ENCODE assay signal across 14 cellular contexts in the genomic region with DNA sequence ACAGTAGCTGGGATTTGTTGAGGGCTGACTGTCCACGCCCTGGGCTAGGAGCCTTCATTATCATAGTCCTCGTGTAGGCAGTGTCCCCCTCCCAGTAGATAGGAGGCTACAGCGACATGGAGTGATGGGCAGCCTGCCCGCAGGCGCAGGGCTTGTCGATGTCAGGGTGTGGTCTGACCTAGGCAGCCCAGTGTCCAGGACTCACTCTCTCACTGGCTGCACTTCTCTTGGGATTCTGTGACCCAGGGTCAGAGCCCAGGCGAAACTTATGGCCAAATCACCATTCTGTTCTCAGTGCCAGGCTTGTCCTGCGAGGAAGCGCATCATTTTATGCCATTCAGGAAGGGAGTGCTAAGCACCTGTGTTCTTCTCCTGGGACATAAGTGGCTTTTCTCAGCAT.
"Had no signal": no experiment of that assay in that cellular context is flagged by ENCODE, and none has a peak within 500 bp of the region (broad histone marks: within the 10 kb centered on the region; RNA-seq: fewer than 3 reads in every experiment).

No MANE protein-coding gene starts in this region.

- H3K4me3 Mint-ChIP-seq: dendritic cell treated with granulocyte-macrophage colony-stimulating factor and Interleukin-4, amounts not matched to agents 40 ng/mL and 50 ng/mL, for 4 days; immature natural killer cell; mesothelial cell of epicardium had no signal

- H3K9me3 Mint-ChIP-seq: mesothelial cell of epicardium had no signal

- H3K27ac Mint-ChIP-seq: dendritic cell treated with granulocyte-macrophage colony-stimulating factor and Interleukin-4, amounts not matched to agents 40 ng/mL and 50 ng/mL, for 4 days; immature natural killer cell; mesothelial cell of epicardium had no signal

- H3K27me3 Mint-ChIP-seq: dendritic cell treated with granulocyte-macrophage colony-stimulating factor and Interleukin-4, amounts not matched to agents 40 ng/mL and 50 ng/mL, for 4 days had no signal

- DNase-seq: cortex of kidney; effector CD4-positive, alpha-beta T cell; effector memory CD4-positive, alpha-beta T cell; foreskin keratinocyte; heart left ventricle; hypothalamus; immature natural killer cell; left cardiac atrium; left lung; lower lobe of right lung; mesenchymal stem cell; mucosa of descending colon had no signal

- H3K4me1 Mint-ChIP-seq: immature natural killer cell had no signal

- H3K36me3 Mint-ChIP-seq: mesothelial cell of epicardium had no signal
